ENCODE assay signal across 1 cellular context in the genomic region with DNA sequence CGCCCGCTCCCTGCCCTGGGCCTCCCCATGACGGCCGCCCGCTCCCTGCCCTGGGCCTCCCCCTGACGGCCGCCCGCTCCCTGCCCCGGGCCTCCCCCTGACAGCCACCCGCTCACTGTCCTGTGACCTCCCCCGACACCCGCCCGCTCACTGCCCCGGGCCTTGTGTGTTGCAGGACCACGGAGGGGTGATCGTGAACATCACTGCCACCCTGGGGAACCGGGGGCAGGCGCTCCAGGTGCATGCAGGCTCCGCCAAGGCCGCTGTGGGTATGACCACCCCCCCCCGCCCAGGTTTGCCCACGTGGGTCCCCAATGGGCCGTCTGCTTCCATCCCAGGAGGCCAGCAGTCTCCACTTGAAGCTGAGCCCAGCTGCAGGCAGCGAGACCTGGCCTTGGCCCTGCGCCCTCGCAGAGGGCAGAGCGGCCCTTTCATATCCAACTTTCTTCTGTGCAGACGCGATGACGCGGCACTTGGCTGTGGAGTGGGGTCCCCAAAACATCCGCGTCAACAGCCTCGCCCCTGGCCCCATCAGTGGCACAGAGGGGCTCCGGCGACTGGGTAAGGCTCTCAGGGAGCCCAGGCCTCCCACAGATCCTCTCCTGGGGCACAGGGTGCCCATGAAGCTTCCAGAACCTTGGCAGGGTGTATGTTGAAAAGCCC.
A peak's percentile ranks its signal among the peaks of the same experiment; 100 is the strongest.
TF ChIP-seq lines count a peak whose summit lies in the region.

No MANE protein-coding gene starts in this region.

TF ChIP-seq in HepG2, 621 proteins besides CTCF, POLR2A, EP300 and RAD21:
- TF ChIP-seq SNRNP70 (IDR thresholded peaks at IDR 0.05; ENCODE audit: low read depth, low read length), result no peak
- no peak for TF ChIP-seq RAD51 (IDR thresholded peaks at IDR 0.05; ENCODE audit: borderline replicate concordance)
- TF ChIP-seq ZNF891 (CRISPR knock-in tag; IDR thresholded peaks at IDR 0.05), result no peak
- TF ChIP-seq, protein P1, sequence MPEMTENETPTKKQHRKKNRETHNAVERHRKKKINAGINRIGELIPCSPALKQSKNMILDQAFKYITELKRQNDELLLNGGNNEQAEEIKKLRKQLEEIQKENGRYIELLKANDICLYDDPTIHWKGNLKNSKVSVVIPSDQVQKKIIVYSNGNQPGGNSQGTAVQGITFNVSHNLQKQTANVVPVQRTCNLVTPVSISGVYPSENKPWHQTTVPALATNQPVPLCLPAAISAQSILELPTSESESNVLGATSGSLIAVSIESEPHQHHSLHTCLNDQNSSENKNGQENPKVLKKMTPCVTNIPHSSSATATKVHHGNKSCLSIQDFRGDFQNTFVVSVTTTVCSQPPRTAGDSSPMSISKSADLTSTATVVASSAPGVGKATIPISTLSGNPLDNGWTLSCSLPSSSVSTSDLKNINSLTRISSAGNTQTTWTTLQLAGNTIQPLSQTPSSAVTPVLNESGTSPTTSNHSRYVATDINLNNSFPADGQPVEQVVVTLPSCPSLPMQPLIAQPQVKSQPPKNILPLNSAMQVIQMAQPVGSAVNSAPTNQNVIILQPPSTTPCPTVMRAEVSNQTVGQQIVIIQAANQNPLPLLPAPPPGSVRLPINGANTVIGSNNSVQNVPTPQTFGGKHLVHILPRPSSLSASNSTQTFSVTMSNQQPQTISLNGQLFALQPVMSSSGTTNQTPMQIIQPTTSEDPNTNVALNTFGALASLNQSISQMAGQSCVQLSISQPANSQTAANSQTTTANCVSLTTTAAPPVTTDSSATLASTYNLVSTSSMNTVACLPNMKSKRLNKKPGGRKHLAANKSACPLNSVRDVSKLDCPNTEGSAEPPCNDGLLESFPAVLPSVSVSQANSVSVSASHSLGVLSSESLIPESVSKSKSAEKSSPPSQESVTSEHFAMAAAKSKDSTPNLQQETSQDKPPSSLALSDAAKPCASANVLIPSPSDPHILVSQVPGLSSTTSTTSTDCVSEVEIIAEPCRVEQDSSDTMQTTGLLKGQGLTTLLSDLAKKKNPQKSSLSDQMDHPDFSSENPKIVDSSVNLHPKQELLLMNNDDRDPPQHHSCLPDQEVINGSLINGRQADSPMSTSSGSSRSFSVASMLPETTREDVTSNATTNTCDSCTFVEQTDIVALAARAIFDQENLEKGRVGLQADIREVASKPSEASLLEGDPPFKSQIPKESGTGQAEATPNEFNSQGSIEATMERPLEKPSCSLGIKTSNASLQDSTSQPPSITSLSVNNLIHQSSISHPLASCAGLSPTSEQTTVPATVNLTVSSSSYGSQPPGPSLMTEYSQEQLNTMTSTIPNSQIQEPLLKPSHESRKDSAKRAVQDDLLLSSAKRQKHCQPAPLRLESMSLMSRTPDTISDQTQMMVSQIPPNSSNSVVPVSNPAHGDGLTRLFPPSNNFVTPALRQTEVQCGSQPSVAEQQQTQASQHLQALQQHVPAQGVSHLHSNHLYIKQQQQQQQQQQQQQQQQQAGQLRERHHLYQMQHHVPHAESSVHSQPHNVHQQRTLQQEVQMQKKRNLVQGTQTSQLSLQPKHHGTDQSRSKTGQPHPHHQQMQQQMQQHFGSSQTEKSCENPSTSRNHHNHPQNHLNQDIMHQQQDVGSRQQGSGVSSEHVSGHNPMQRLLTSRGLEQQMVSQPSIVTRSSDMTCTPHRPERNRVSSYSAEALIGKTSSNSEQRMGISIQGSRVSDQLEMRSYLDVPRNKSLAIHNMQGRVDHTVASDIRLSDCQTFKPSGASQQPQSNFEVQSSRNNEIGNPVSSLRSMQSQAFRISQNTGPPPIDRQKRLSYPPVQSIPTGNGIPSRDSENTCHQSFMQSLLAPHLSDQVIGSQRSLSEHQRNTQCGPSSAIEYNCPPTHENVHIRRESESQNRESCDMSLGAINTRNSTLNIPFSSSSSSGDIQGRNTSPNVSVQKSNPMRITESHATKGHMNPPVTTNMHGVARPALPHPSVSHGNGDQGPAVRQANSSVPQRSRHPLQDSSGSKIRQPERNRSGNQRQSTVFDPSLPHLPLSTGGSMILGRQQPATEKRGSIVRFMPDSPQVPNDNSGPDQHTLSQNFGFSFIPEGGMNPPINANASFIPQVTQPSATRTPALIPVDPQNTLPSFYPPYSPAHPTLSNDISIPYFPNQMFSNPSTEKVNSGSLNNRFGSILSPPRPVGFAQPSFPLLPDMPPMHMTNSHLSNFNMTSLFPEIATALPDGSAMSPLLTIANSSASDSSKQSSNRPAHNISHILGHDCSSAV (CRISPR knock-in tag; IDR thresholded peaks at IDR 0.05; ENCODE audit: borderline replicate concordance), result no peak
- TF ChIP-seq ZMYM4 (CRISPR knock-in tag; IDR thresholded peaks at IDR 0.05), result no peak
- TF ChIP-seq, protein P2, sequence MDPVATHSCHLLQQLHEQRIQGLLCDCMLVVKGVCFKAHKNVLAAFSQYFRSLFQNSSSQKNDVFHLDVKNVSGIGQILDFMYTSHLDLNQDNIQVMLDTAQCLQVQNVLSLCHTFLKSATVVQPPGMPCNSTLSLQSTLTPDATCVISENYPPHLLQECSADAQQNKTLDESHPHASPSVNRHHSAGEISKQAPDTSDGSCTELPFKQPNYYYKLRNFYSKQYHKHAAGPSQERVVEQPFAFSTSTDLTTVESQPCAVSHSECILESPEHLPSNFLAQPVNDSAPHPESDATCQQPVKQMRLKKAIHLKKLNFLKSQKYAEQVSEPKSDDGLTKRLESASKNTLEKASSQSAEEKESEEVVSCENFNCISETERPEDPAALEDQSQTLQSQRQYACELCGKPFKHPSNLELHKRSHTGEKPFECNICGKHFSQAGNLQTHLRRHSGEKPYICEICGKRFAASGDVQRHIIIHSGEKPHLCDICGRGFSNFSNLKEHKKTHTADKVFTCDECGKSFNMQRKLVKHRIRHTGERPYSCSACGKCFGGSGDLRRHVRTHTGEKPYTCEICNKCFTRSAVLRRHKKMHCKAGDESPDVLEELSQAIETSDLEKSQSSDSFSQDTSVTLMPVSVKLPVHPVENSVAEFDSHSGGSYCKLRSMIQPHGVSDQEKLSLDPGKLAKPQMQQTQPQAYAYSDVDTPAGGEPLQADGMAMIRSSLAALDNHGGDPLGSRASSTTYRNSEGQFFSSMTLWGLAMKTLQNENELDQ (CRISPR knock-in tag; IDR thresholded peaks at IDR 0.05; ENCODE audit: borderline replicate concordance), result no peak
- peak; percentile 63 for TF ChIP-seq RBFOX2 (IDR thresholded peaks at IDR 0.05; ENCODE audit: low read depth, low read length)
- no peak for TF ChIP-seq ZNF101 (CRISPR knock-in tag; IDR thresholded peaks at IDR 0.05; ENCODE audit: borderline replicate concordance, low read depth)
- no peak for TF ChIP-seq AGO1 (IDR thresholded peaks at IDR 0.05; ENCODE audit: low read depth, low read length, poor library complexity, severe bottlenecking)
- TF ChIP-seq ZNF619 (CRISPR knock-in tag; IDR thresholded peaks at IDR 0.05), result no peak
- TF ChIP-seq, protein P3, sequence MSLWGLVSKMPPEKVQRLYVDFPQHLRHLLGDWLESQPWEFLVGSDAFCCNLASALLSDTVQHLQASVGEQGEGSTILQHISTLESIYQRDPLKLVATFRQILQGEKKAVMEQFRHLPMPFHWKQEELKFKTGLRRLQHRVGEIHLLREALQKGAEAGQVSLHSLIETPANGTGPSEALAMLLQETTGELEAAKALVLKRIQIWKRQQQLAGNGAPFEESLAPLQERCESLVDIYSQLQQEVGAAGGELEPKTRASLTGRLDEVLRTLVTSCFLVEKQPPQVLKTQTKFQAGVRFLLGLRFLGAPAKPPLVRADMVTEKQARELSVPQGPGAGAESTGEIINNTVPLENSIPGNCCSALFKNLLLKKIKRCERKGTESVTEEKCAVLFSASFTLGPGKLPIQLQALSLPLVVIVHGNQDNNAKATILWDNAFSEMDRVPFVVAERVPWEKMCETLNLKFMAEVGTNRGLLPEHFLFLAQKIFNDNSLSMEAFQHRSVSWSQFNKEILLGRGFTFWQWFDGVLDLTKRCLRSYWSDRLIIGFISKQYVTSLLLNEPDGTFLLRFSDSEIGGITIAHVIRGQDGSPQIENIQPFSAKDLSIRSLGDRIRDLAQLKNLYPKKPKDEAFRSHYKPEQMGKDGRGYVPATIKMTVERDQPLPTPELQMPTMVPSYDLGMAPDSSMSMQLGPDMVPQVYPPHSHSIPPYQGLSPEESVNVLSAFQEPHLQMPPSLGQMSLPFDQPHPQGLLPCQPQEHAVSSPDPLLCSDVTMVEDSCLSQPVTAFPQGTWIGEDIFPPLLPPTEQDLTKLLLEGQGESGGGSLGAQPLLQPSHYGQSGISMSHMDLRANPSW (CRISPR knock-in tag; IDR thresholded peaks at IDR 0.05; ENCODE audit: borderline replicate concordance), result no peak
- no peak for TF ChIP-seq ZNF605 (CRISPR knock-in tag; IDR thresholded peaks at IDR 0.05)
- peak; percentile 75 for TF ChIP-seq AGO2 (optimal IDR thresholded peaks at IDR 0.05; ENCODE audit: low read depth, low read length)
- no peak for TF ChIP-seq MAFK (conservative IDR thresholded peaks at IDR 0.05 in 1 of 2, IDR thresholded peaks at IDR 0.05 in 1 of 2; ENCODE audit: low read length in 2 of 2)
TF ChIP-seq in HepG2: peak in this region for 2.
